In the genomic region with DNA sequence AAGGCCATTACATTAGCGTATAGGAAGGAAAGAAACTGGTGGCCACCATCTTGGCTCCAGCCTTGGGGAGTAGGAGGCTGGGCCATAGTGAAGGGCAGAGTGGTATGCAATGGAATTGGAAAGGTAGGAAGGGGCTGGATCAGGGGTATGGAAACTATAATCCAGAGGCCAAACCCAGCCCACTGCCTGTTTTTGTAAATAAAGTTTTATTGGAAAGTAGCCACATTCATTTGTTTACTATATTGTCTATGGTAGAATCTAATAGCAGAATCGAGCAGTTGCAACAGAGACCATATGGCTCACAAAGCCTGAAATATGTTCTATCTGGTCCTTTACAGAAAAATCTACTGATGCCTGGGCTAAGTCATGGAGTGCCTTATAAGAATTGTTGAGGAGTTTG, we compare ENCODE assay signal across 14 cellular contexts.
"Had no signal": no experiment of that assay in that cellular context is flagged by ENCODE, and none has a peak within 500 bp of the region (broad histone marks: within the 10 kb centered on the region; RNA-seq: fewer than 3 reads in every experiment).

No MANE protein-coding gene starts in this region.

- H3K4me2 ChIP-seq: neural progenitor cell had no signal

- H3K36me3 Mint-ChIP-seq: neural progenitor cell had no signal

- H3K9me3 Mint-ChIP-seq: activated T-cell treated with anti-CD3 and anti-CD28 coated beads, Interleukin-2, amount 50 U/mL, for 24 hours; neural progenitor cell had no signal

- H3K4me3 Mint-ChIP-seq: activated CD8-positive, alpha-beta memory T cell treated with anti-CD3 and anti-CD28 coated beads, Interleukin-2, amount 10 ng/mL, durations not matched to agents 7 days and 5 days; activated T-cell treated with anti-CD3 and anti-CD28 coated beads, Interleukin-2, amount 50 U/mL, for 24 hours; neural progenitor cell; stimulated activated naive CD8-positive, alpha-beta T cell treated with anti-CD3 and anti-CD28 coated beads, Interleukin-15, Interleukin-2, amounts not matched to agents 100 ng/mL and 50 ng/mL, for 24 hours had no signal

- H3K27ac ChIP-seq: coronary artery, epithelial cell of prostate, gastroesophageal sphincter, neural progenitor cell, ovary, sigmoid colon had no signal

- H3K27me3 ChIP-seq: gastroesophageal sphincter, neural progenitor cell, ovary, sigmoid colon had no signal

- H2AFZ ChIP-seq: neural progenitor cell had no signal

- H3K36me3 ChIP-seq: gastroesophageal sphincter, neural progenitor cell, ovary, sigmoid colon had no signal

- ATAC-seq: activated CD8-positive, alpha-beta memory T cell treated with anti-CD3 and anti-CD28 coated beads, Interleukin-2, amount 10 ng/mL, durations not matched to agents 7 days and 5 days; gastroesophageal sphincter had no signal

- H3K4me1 Mint-ChIP-seq: neural progenitor cell had no signal

- H3K9ac ChIP-seq: neural progenitor cell had no signal

- H3K27me3 Mint-ChIP-seq: activated T-cell treated with anti-CD3 and anti-CD28 coated beads, Interleukin-2, amount 50 U/mL, for 24 hours had no signal

- H3K27ac Mint-ChIP-seq: activated T-cell treated with anti-CD3 and anti-CD28 coated beads, Interleukin-2, amount 50 U/mL, for 24 hours; neural progenitor cell; stimulated activated naive CD8-positive, alpha-beta T cell treated with anti-CD3 and anti-CD28 coated beads, Interleukin-15, Interleukin-2, amounts not matched to agents 100 ng/mL and 50 ng/mL, for 24 hours had no signal

- H3K4me3 ChIP-seq: coronary artery, gastroesophageal sphincter, neural progenitor cell, ovary, sigmoid colon had no signal

- DNase-seq: activated CD4-positive, alpha-beta T cell treated with anti-CD3 and anti-CD28 coated beads, Interleukin-2, amount 50 U/mL, for 48 hours; activated CD8-positive, alpha-beta memory T cell treated with anti-CD3 and anti-CD28 coated beads, Interleukin-2, amount 10 ng/mL, durations not matched to agents 7 days and 5 days; activated T-cell treated with anti-CD3 and anti-CD28 coated beads, Interleukin-2, amount 50 U/mL, for 24 hours; caudate nucleus; effector memory CD4-positive, alpha-beta T cell; islet precursor cell; ovary; stimulated activated CD4-positive, alpha-beta T cell treated with anti-CD3 and anti-CD28 coated beads, Interleukin-12 subunit alpha, Interleukin-12 subunit beta, amount 100 ng/mL, for 4 hours had no signal

- H3K4me1 ChIP-seq: gastroesophageal sphincter, neural progenitor cell, sigmoid colon had no signal
